ENCODE assay signal across 1 cellular context in genomic region chr16:1474047-1474446, GRCh38.
TF ChIP-seq lines count a peak whose summit lies in the region.

No MANE protein-coding gene starts in this region.

TF ChIP-seq in HepG2, 621 proteins besides CTCF, POLR2A, EP300 and RAD21:
- TF ChIP-seq ZBTB42 (CRISPR knock-in tag; IDR thresholded peaks at IDR 0.05) (no peak), KMT2B (CRISPR knock-in tag; IDR thresholded peaks at IDR 0.05) (0 out of 2 replicates have a peak, but pooled peaks have one; percentile 20), SAP130 (CRISPR knock-in tag; IDR thresholded peaks at IDR 0.05; ENCODE audit: low read depth) (0 out of 2 replicates have a peak, but pooled peaks have one; percentile 8), MXI1 (IDR thresholded peaks at IDR 0.05; ENCODE audit: borderline replicate concordance, low read depth, low read length) (0 out of 3 replicates have a peak, but pooled peaks have one; percentile 21), GATAD1 (CRISPR knock-in tag; IDR thresholded peaks at IDR 0.05) (peak; percentile 9; the same call in 1 of the 2 replicates), ZNF382 (CRISPR knock-in tag; IDR thresholded peaks at IDR 0.05; ENCODE audit: borderline replicate concordance) (no peak), POGZ (CRISPR knock-in tag; IDR thresholded peaks at IDR 0.05) (0 out of 2 replicates have a peak, but pooled peaks have one; percentile 2)
